Comparison of ENCODE assay signal across 17 cellular contexts in genomic region chr9:77834898-77835505, GRCh38.
"Had no signal": no experiment of that assay in that cellular context is flagged by ENCODE, and none has a peak within 500 bp of the region (broad histone marks: within the 10 kb centered on the region; RNA-seq: fewer than 3 reads in every experiment).

No MANE protein-coding gene starts in this region.

- H3K27me3 Mint-ChIP-seq: activated CD4-positive, alpha-beta memory T cell treated with anti-CD3 and anti-CD28 coated beads, Interleukin-2, amount 10 ng/mL, durations not matched to agents 7 days and 5 days; activated naive CD8-positive, alpha-beta T cell treated with anti-CD3 and anti-CD28 coated beads, Interleukin-2, amount 10 ng/mL, durations not matched to agents 7 days and 5 days; stimulated activated naive CD8-positive, alpha-beta T cell treated with anti-CD3 and anti-CD28 coated beads, Interleukin-15, amount 100 ng/mL, for 72 hours had no signal

- H3K4me3 ChIP-seq: ascending aorta, gastroesophageal sphincter, neural progenitor cell, thyroid gland, vagina had no signal

- H3K4me2 ChIP-seq: neural progenitor cell had no signal

- H3K4me3 Mint-ChIP-seq: activated CD4-positive, alpha-beta memory T cell treated with anti-CD3 and anti-CD28 coated beads, Interleukin-2, amount 10 ng/mL, durations not matched to agents 7 days and 5 days; activated naive CD8-positive, alpha-beta T cell treated with anti-CD3 and anti-CD28 coated beads, Interleukin-2, amount 10 ng/mL, durations not matched to agents 7 days and 5 days; activated T-cell treated with anti-CD3 and anti-CD28 coated beads, Interleukin-2, amount 50 U/mL, for 72 hours; neural progenitor cell; stimulated activated naive CD8-positive, alpha-beta T cell treated with anti-CD3 and anti-CD28 coated beads, Interleukin-15, amount 100 ng/mL, for 72 hours; T-helper 2 cell treated with Interferon-gamma antibody and Interleukin-4, amounts not matched to agents 5 μg/mL and 100 μg/mL, for 36 hours had no signal

- H3K27ac ChIP-seq: ascending aorta, gastroesophageal sphincter, neural progenitor cell, parathyroid adenoma, thyroid gland, vagina had no signal

- H3K4me1 ChIP-seq: neural progenitor cell had no signal

- H3K36me3 Mint-ChIP-seq: neural progenitor cell had no signal

- H2AFZ ChIP-seq: neural progenitor cell, parathyroid adenoma had no signal

- DNase-seq: activated CD4-positive, alpha-beta memory T cell treated with anti-CD3 and anti-CD28 coated beads, Interleukin-2, amount 10 ng/mL, durations not matched to agents 7 days and 5 days; activated gamma-delta T cell treated with Interleukin-2 at 50 U/mL for 16 hours; activated naive CD8-positive, alpha-beta T cell treated with anti-CD3 and anti-CD28 coated beads, Interleukin-2, amount 10 ng/mL, durations not matched to agents 7 days and 5 days; activated T-cell treated with anti-CD3 and anti-CD28 coated beads, Interleukin-2, amount 50 U/mL, for 72 hours; left ventricle myocardium superior; mesenchymal stem cell; stimulated activated CD4-positive, alpha-beta T cell treated with anti-CD3 and anti-CD28 coated beads, Interleukin-15, amount 100 ng/mL, for 24 hours; stimulated activated CD4-positive, alpha-beta T cell treated with anti-CD3 and anti-CD28 coated beads, Interleukin-4, amount 100 ng/mL, for 4 hours; stimulated activated naive CD8-positive, alpha-beta T cell treated with anti-CD3 and anti-CD28 coated beads, Interleukin-15, amount 100 ng/mL, for 72 hours; thyroid gland had no signal

- ATAC-seq: activated T-cell treated with anti-CD3 and anti-CD28 coated beads, Interleukin-2, amount 50 U/mL, for 72 hours; gastroesophageal sphincter; left ventricle myocardium superior; stimulated activated naive CD8-positive, alpha-beta T cell treated with anti-CD3 and anti-CD28 coated beads, Interleukin-15, amount 100 ng/mL, for 72 hours had no signal

- FAIRE-seq: keratinocyte had no signal

- H3K9me3 Mint-ChIP-seq: activated CD4-positive, alpha-beta memory T cell treated with anti-CD3 and anti-CD28 coated beads, Interleukin-2, amount 10 ng/mL, durations not matched to agents 7 days and 5 days; activated naive CD8-positive, alpha-beta T cell treated with anti-CD3 and anti-CD28 coated beads, Interleukin-2, amount 10 ng/mL, durations not matched to agents 7 days and 5 days; activated T-cell treated with anti-CD3 and anti-CD28 coated beads, Interleukin-2, amount 50 U/mL, for 72 hours; neural progenitor cell; stimulated activated naive CD8-positive, alpha-beta T cell treated with anti-CD3 and anti-CD28 coated beads, Interleukin-15, amount 100 ng/mL, for 72 hours; T-helper 2 cell treated with Interferon-gamma antibody and Interleukin-4, amounts not matched to agents 5 μg/mL and 100 μg/mL, for 36 hours had no signal

- H3K9ac ChIP-seq: neural progenitor cell, parathyroid adenoma had no signal

- H3K27ac Mint-ChIP-seq: activated CD4-positive, alpha-beta memory T cell treated with anti-CD3 and anti-CD28 coated beads, Interleukin-2, amount 10 ng/mL, durations not matched to agents 7 days and 5 days; activated naive CD8-positive, alpha-beta T cell treated with anti-CD3 and anti-CD28 coated beads, Interleukin-2, amount 10 ng/mL, durations not matched to agents 7 days and 5 days; activated T-cell treated with anti-CD3 and anti-CD28 coated beads, Interleukin-2, amount 50 U/mL, for 72 hours; neural progenitor cell; stimulated activated naive CD8-positive, alpha-beta T cell treated with anti-CD3 and anti-CD28 coated beads, Interleukin-15, amount 100 ng/mL, for 72 hours; T-helper 2 cell treated with Interferon-gamma antibody and Interleukin-4, amounts not matched to agents 5 μg/mL and 100 μg/mL, for 36 hours had no signal

- H3K27me3 ChIP-seq: ascending aorta, gastroesophageal sphincter, neural progenitor cell, thyroid gland, vagina had no signal

- H3K36me3 ChIP-seq: ascending aorta, gastroesophageal sphincter, neural progenitor cell, thyroid gland, vagina had no signal

- H3K9me3 ChIP-seq: ascending aorta, gastroesophageal sphincter, thyroid gland, vagina had no signal
